1 cellular context compared by ENCODE assay signal in the genomic region with DNA sequence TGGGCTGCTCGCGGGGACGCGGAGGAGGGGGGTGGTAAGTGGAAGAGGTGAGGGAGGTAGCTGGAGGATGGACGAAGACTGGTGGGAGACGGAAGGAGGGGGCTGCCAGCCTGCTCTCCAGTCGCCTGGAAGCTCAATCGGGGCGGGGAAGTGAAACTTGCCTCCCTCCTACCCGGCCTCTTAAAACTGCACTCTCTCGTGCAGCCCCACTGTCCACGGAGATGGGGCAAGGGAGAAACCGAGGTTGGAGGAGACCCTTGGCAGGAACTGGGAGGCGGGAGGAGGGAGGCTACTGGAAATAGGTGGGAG.
TF ChIP-seq lines count a peak whose summit lies in the region.

No MANE protein-coding gene starts in this region.

TF ChIP-seq in GM12878, 131 proteins besides CTCF, POLR2A, EP300 and RAD21 (continued from another document):
- TF ChIP-seq E2F4 (IDR thresholded peaks at IDR 0.05; ENCODE audit: low read depth, low read length), result no peak
